Comparison of ENCODE assay signal across 30 cellular contexts in the genomic region with DNA sequence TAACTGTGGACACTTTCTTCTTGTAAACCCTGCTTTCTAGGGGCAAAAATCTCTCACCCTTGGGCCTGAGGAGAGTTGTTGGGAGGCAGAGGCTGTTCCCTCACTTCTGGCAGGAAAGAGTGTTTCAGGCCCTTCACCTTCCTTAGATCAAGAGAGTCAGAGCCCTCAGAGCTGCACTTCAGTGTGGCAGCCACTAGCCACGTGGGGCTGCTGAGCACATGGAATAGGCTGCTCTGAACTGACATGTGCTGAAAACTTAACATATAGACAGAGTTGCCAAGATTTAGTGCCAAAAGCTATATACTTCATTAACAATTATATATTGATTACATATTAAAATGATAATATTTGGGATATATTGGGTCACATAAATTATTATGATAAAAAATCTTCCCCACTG. TPM values are rescaled to one million over a fixed set of nuclear protein-coding genes. Genes with fewer than 3 reads are reported as not detected.
DNase-seq lines count a peak whose midpoint lies in the region; ATAC-seq, FAIRE-seq and TF ChIP-seq lines count a peak whose summit lies in the region.
"Had no signal": no experiment of that assay in that cellular context is flagged by ENCODE, and none has a peak within 500 bp of the region (broad histone marks: within the 10 kb centered on the region; RNA-seq: fewer than 3 reads in every experiment).

No MANE protein-coding gene starts in this region.

- H4K20me1 ChIP-seq in OCI-LY1 (ENCODE audit: insufficient read depth, low read length): no peaks in the 10 kb centered on the region
- H4K20me1 ChIP-seq in H1 (replicated peaks in 1 of 2; ENCODE audit: control insufficient read depth in 1 of 2, insufficient read depth in 2 of 2, low read length in 2 of 2): no peaks in the 10 kb centered on the region

- 0 out of 2 replicates have a peak, but pooled peaks cover 1% of the 10 kb centered on the region for H3K23me2 ChIP-seq in H1 (ENCODE audit: low read depth, low read length)

- no peak overlapping the region for H3K14ac ChIP-seq in H1 (ENCODE audit: insufficient read length)

- no peak overlapping the region for H3K4me3 Mint-ChIP-seq in stimulated activated naive CD8-positive, alpha-beta T cell treated with anti-CD3 and anti-CD28 coated beads, Interleukin-15, Interleukin-2, amounts not matched to agents 100 ng/mL and 50 ng/mL, for 24 hours
- H3K4me3 Mint-ChIP-seq in stimulated activated naive CD8-positive, alpha-beta T cell treated with anti-CD3 and anti-CD28 coated beads, Interleukin-15, amount 100 ng/mL, for 72 hours: no peak overlapping the region
- no peak overlapping the region for H3K4me3 Mint-ChIP-seq in stimulated activated memory B cell treated with anti-CD40 and anti-IgM and Interleukin-4, amounts not matched to agents 10 μg/mL and 1 μg/mL and 100 μg/mL, for 72 hours
- H3K4me3 Mint-ChIP-seq: activated CD8-positive, alpha-beta T cell treated with anti-CD3 and anti-CD28 coated beads, Interleukin-2, amount 10 ng/mL, durations not matched to agents 7 days and 5 days; activated naive CD4-positive, alpha-beta T cell treated with anti-CD3 and anti-CD28 coated beads, Interleukin-2, amount 10 ng/mL, durations not matched to agents 7 days and 5 days; mesothelial cell of epicardium; stimulated activated effector memory CD8-positive, alpha-beta T cell treated with anti-CD3 and anti-CD28 coated beads, Interleukin-12 subunit alpha, Interleukin-12 subunit beta, amount 100 ng/mL, for 72 hours; T-helper 17 cell had no signal

- intact Hi-C loops in left ventricle myocardium inferior (cut with micrococcal nuclease): no loop called here

- no peak for TF ChIP-seq POLR2A in H1 (IDR thresholded peaks at IDR 0.05; ENCODE audit: control extremely low read depth in 1 of 2, low read depth in 2 of 2, low read length in 2 of 2)

- no peaks in the 10 kb centered on the region for H3K36me3 Mint-ChIP-seq in stimulated activated naive CD8-positive, alpha-beta T cell treated with anti-CD3 and anti-CD28 coated beads, Interleukin-15, Interleukin-2, amounts not matched to agents 100 ng/mL and 50 ng/mL, for 24 hours (ENCODE audit: low read depth)
- peaks cover 2% of the 10 kb centered on the region for H3K36me3 Mint-ChIP-seq in stimulated activated memory B cell treated with anti-CD40 and anti-IgM and Interleukin-4, amounts not matched to agents 10 μg/mL and 1 μg/mL and 100 μg/mL, for 72 hours
- H3K36me3 Mint-ChIP-seq: activated naive CD4-positive, alpha-beta T cell treated with anti-CD3 and anti-CD28 coated beads, Interleukin-2, amount 10 ng/mL, durations not matched to agents 7 days and 5 days; mesothelial cell of epicardium; stimulated activated effector memory CD8-positive, alpha-beta T cell treated with anti-CD3 and anti-CD28 coated beads, Interleukin-12 subunit alpha, Interleukin-12 subunit beta, amount 100 ng/mL, for 72 hours had no signal

- H3K79me2 ChIP-seq in OCI-LY1 (ENCODE audit: insufficient read depth, low read length): no peaks in the 10 kb centered on the region
- no peaks in the 10 kb centered on the region for H3K79me2 ChIP-seq in H1 (ENCODE audit: control insufficient read depth in 1 of 2, insufficient read depth in 2 of 2, low read length in 2 of 2)

- H3K4me1 ChIP-seq in OCI-LY1 (ENCODE audit: insufficient read depth, low read length, severe bottlenecking): peaks cover 5% of the 10 kb centered on the region
- H3K4me1 ChIP-seq in H1 (replicated peaks in 1 of 4; ENCODE audit: control insufficient read depth in 3 of 4, insufficient read depth in 4 of 4, low read length in 3 of 4): peaks cover 0 to 9% (median 3%) of the 10 kb centered on the region in 4 experiments; a peak in 4 of 7 replicates
- peaks cover 16% of the 10 kb centered on the region for H3K4me1 ChIP-seq in left ventricle myocardium inferior
- H3K4me1 ChIP-seq: upper lobe of right lung had no signal

- H2AFZ ChIP-seq in OCI-LY1 (ENCODE audit: low read length) (peak overlapping the region; percentile 79; the same call in 1 of the 2 replicates), H1 (ENCODE audit: low read length) (peak overlapping the region; percentile 99)

- FAIRE-seq in H1 (lab: Jason Lieb, UNC): no peak
- FAIRE-seq: endometrium, keratinocyte had no signal

- TF ChIP-seq CTCF in OCI-LY1 (IDR thresholded peaks at IDR 0.05; ENCODE audit: low read length) (no peak), H1 (IDR thresholded peaks at IDR 0.05; ENCODE audit: control extremely low read depth in 1 of 3, insufficient read depth in 1 of 3, low read depth in 1 of 3, low read length in 3 of 3) (peak in 2 of 3 experiments; percentile 30 to 32; a peak in 2 of 4 replicates), left ventricle myocardium inferior (IDR thresholded peaks at IDR 0.05; ENCODE audit: borderline replicate concordance) (no peak)

- H3K9me3 ChIP-seq in OCI-LY1 (ENCODE audit: low read length) (no peaks in the 10 kb centered on the region), H1 (ENCODE audit: insufficient read depth in 2 of 2, low read depth in 1 of 2, low read length in 1 of 2) (no peaks in the 10 kb centered on the region), left ventricle myocardium inferior (replicated peaks) (no peaks in the 10 kb centered on the region)
- H3K9me3 ChIP-seq: esophagus muscularis mucosa, suprapubic skin, upper lobe of right lung had no signal

- H3K4me2 ChIP-seq in OCI-LY1 (ENCODE audit: low read length): no peak overlapping the region
- H3K4me2 ChIP-seq in H1 (ENCODE audit: insufficient read depth in 1 of 2, low read depth in 2 of 2, low read length in 2 of 2): peak overlapping the region in 1 of 2 experiments; percentile 7; a peak in 1 of 4 replicates

- H3K4ac ChIP-seq in H1 (replicated peaks; ENCODE audit: insufficient read length, low read depth, low read length): no peak overlapping the region

- CTCF ChIA-PET in H1 (lab: Charles Lee; ENCODE audit: partially characterized antibody): interaction anchor here (0.8 to 1.1 kb wide), 2 partner anchors 10 to 23 kb away, joined by 3 to 4 read pairs; no protein-coding TSS in a partner anchor

- no peak overlapping the region for H3K4me3 ChIP-seq in OCI-LY1 (ENCODE audit: low read depth, low read length, poor library complexity, severe bottlenecking)
- H3K4me3 ChIP-seq in H1 (ENCODE audit: extremely low read depth in 1 of 4, insufficient read depth in 2 of 4, low read depth in 3 of 4, low read length in 4 of 4): peak overlapping the region in 1 of 4 experiments; percentile 26; a peak in 1 of 8 replicates
- H3K4me3 ChIP-seq in H7 (ENCODE audit: insufficient read depth, low read depth, low read length): no peak overlapping the region
- H3K4me3 ChIP-seq in left ventricle myocardium inferior: no peak overlapping the region
- H3K4me3 ChIP-seq: esophagus muscularis mucosa, suprapubic skin, upper lobe of right lung had no signal

- H3K27me3 Mint-ChIP-seq in stimulated activated naive CD8-positive, alpha-beta T cell treated with anti-CD3 and anti-CD28 coated beads, Interleukin-15, Interleukin-2, amounts not matched to agents 100 ng/mL and 50 ng/mL, for 24 hours: no peaks in the 10 kb centered on the region
- no peaks in the 10 kb centered on the region for H3K27me3 Mint-ChIP-seq in stimulated activated naive CD8-positive, alpha-beta T cell treated with anti-CD3 and anti-CD28 coated beads, Interleukin-15, amount 100 ng/mL, for 72 hours
- no peaks in the 10 kb centered on the region for H3K27me3 Mint-ChIP-seq in stimulated activated memory B cell treated with anti-CD40 and anti-IgM and Interleukin-4, amounts not matched to agents 10 μg/mL and 1 μg/mL and 100 μg/mL, for 72 hours

- peak overlapping the region; percentile 57 for H2BK20ac ChIP-seq in H1 (ENCODE audit: low read length)

- H3F3A ChIP-seq in OCI-LY1 (ENCODE audit: insufficient read depth, low read length): no peaks in the 10 kb centered on the region

- H3K27me3 ChIP-seq in OCI-LY1 (ENCODE audit: insufficient read depth, low read length) (no peaks in the 10 kb centered on the region), H1 (replicated peaks in 1 of 4; ENCODE audit: control insufficient read depth in 3 of 4, extremely low read depth in 1 of 4, insufficient read depth in 3 of 4, low read length in 3 of 4) (no peaks in the 10 kb centered on the region), H7 (ENCODE audit: control insufficient read depth, insufficient read depth, low read length) (no peaks in the 10 kb centered on the region), left ventricle myocardium inferior (ENCODE audit: low read depth) (no peaks in the 10 kb centered on the region)
- H3K27me3 ChIP-seq: brain microvascular endothelial cell, esophagus muscularis mucosa, suprapubic skin, upper lobe of right lung had no signal

- peak overlapping the region; percentile 21; the same call in 1 of the 2 replicates for H3K18ac ChIP-seq in H1 (ENCODE audit: extremely low read depth, low read length)

- H4K91ac ChIP-seq in H1 (replicated peaks; ENCODE audit: insufficient read length, low read length): no peak overlapping the region

- H3K9ac ChIP-seq in OCI-LY1 (ENCODE audit: low read length): no peak overlapping the region
- no peak overlapping the region for H3K9ac ChIP-seq in H1 (replicated peaks in 1 of 4; ENCODE audit: extremely low read depth in 1 of 4, low read depth in 3 of 4, low read length in 3 of 4)

- H3K27ac ChIP-seq in OCI-LY1 (ENCODE audit: low read depth, low read length, poor library complexity, severe bottlenecking) (no peak overlapping the region), H1 (ENCODE audit: low read depth, low read length) (no peak overlapping the region), left ventricle myocardium inferior (replicated peaks) (no peak overlapping the region)
- H3K27ac ChIP-seq: brain microvascular endothelial cell, esophagus muscularis mucosa, suprapubic skin, upper lobe of right lung had no signal

- no peaks in the 10 kb centered on the region for H3K9me3 Mint-ChIP-seq in stimulated activated naive CD8-positive, alpha-beta T cell treated with anti-CD3 and anti-CD28 coated beads, Interleukin-15, Interleukin-2, amounts not matched to agents 100 ng/mL and 50 ng/mL, for 24 hours
- H3K9me3 Mint-ChIP-seq in stimulated activated naive CD8-positive, alpha-beta T cell treated with anti-CD3 and anti-CD28 coated beads, Interleukin-15, amount 100 ng/mL, for 72 hours: no peaks in the 10 kb centered on the region
- H3K9me3 Mint-ChIP-seq in stimulated activated memory B cell treated with anti-CD40 and anti-IgM and Interleukin-4, amounts not matched to agents 10 μg/mL and 1 μg/mL and 100 μg/mL, for 72 hours: no peaks in the 10 kb centered on the region
- H3K9me3 Mint-ChIP-seq: CD8-positive, alpha-beta memory T cell; mesothelial cell of epicardium; stimulated activated effector memory CD8-positive, alpha-beta T cell treated with anti-CD3 and anti-CD28 coated beads, Interleukin-12 subunit alpha, Interleukin-12 subunit beta, amount 100 ng/mL, for 72 hours had no signal

- no peak overlapping the region for H3K23ac ChIP-seq in H1 (ENCODE audit: insufficient read length)

- no peak for TF ChIP-seq EP300 in H1 (IDR thresholded peaks at IDR 0.05; ENCODE audit: borderline replicate concordance in 1 of 2, low read depth in 2 of 2, low read length in 2 of 2)

- H3K9me2 ChIP-seq in OCI-LY1 (ENCODE audit: low read depth, low read length): no peaks in the 10 kb centered on the region

- no peak overlapping the region for H4K5ac ChIP-seq in H1 (ENCODE audit: insufficient read length, low read depth, low read length)

- H3K79me1 ChIP-seq in H1 (ENCODE audit: low read depth, low read length): no peaks in the 10 kb centered on the region

- H4K8ac ChIP-seq in H1 (ENCODE audit: extremely low read depth, insufficient read depth, low read length): no peak overlapping the region; the same call in 1 of the 2 replicates

- no peak overlapping the region for H2BK120ac ChIP-seq in H1 (replicated peaks; ENCODE audit: low read depth, low read length)

- no peak overlapping the region for H3K56ac ChIP-seq in H1 (replicated peaks; ENCODE audit: insufficient read length, low read depth, low read length)

- H2BK5ac ChIP-seq in H1 (ENCODE audit: low read depth, low read length): no peak overlapping the region

- peak overlapping the region; percentile 14 for H3K27ac Mint-ChIP-seq in stimulated activated naive CD8-positive, alpha-beta T cell treated with anti-CD3 and anti-CD28 coated beads, Interleukin-15, Interleukin-2, amounts not matched to agents 100 ng/mL and 50 ng/mL, for 24 hours
- H3K27ac Mint-ChIP-seq in stimulated activated naive CD8-positive, alpha-beta T cell treated with anti-CD3 and anti-CD28 coated beads, Interleukin-15, amount 100 ng/mL, for 72 hours: no peak overlapping the region
- peak overlapping the region; percentile 57 for H3K27ac Mint-ChIP-seq in stimulated activated memory B cell treated with anti-CD40 and anti-IgM and Interleukin-4, amounts not matched to agents 10 μg/mL and 1 μg/mL and 100 μg/mL, for 72 hours
- H3K27ac Mint-ChIP-seq: activated CD8-positive, alpha-beta T cell treated with anti-CD3 and anti-CD28 coated beads, Interleukin-2, amount 10 ng/mL, durations not matched to agents 7 days and 5 days; activated naive CD4-positive, alpha-beta T cell treated with anti-CD3 and anti-CD28 coated beads, Interleukin-2, amount 10 ng/mL, durations not matched to agents 7 days and 5 days; CD8-positive, alpha-beta memory T cell; mesothelial cell of epicardium; stimulated activated effector memory CD8-positive, alpha-beta T cell treated with anti-CD3 and anti-CD28 coated beads, Interleukin-12 subunit alpha, Interleukin-12 subunit beta, amount 100 ng/mL, for 72 hours; T-helper 17 cell had no signal

- no peak for ATAC-seq in stimulated activated naive CD8-positive, alpha-beta T cell treated with anti-CD3 and anti-CD28 coated beads, Interleukin-15, amount 100 ng/mL, for 72 hours
- ATAC-seq in stimulated activated memory B cell treated with anti-CD40 and anti-IgM and Interleukin-4, amounts not matched to agents 10 μg/mL and 1 μg/mL and 100 μg/mL, for 72 hours: no peak
- ATAC-seq: activated CD8-positive, alpha-beta T cell treated with anti-CD3 and anti-CD28 coated beads, Interleukin-2, amount 10 ng/mL, durations not matched to agents 7 days and 5 days; left ventricle myocardium superior; SK-N-SH treated with all-trans-retinoic acid at 6 μM for 48 hours; stimulated activated effector memory CD8-positive, alpha-beta T cell treated with anti-CD3 and anti-CD28 coated beads, Interleukin-12 subunit alpha, Interleukin-12 subunit beta, amount 100 ng/mL, for 72 hours; T-helper 17 cell; upper lobe of right lung had no signal

- POLR2A ChIA-PET in H1 (lab: Charles Lee; ENCODE audit: partially characterized antibody): no interaction called here

- no peak overlapping the region for H2BK15ac ChIP-seq in H1 (ENCODE audit: low read length)

- H2AK5ac ChIP-seq in H1 (ENCODE audit: low read depth, low read length): no peak overlapping the region

- WGBS in H1 (ENCODE audit: extremely low coverage in 1 of 2, insufficient coverage in 1 of 2, insufficient read length in 1 of 2, insufficient replicate concordance in 2 of 2, low coverage in 1 of 2, low lambda C conversion rate in 2 of 2, missing lambda C conversion rate in 1 of 2), 2 experiments: 27% methylated on average over 1 of the region's 1 CpG; no CpG with 5 or more reads in 1 of the 2 experiments

- no peak overlapping the region; the same call in 1 of the 2 replicates for H2BK12ac ChIP-seq in H1 (ENCODE audit: low read depth, low read length)

- peaks cover 11% of the 10 kb centered on the region for H3K4me1 Mint-ChIP-seq in stimulated activated naive CD8-positive, alpha-beta T cell treated with anti-CD3 and anti-CD28 coated beads, Interleukin-15, Interleukin-2, amounts not matched to agents 100 ng/mL and 50 ng/mL, for 24 hours (ENCODE audit: low read depth)
- H3K4me1 Mint-ChIP-seq in stimulated activated naive CD8-positive, alpha-beta T cell treated with anti-CD3 and anti-CD28 coated beads, Interleukin-15, amount 100 ng/mL, for 72 hours: peaks cover 12% of the 10 kb centered on the region
- peaks cover 12% of the 10 kb centered on the region for H3K4me1 Mint-ChIP-seq in stimulated activated memory B cell treated with anti-CD40 and anti-IgM and Interleukin-4, amounts not matched to agents 10 μg/mL and 1 μg/mL and 100 μg/mL, for 72 hours

- DNase-seq in stimulated activated naive CD8-positive, alpha-beta T cell treated with anti-CD3 and anti-CD28 coated beads, Interleukin-15, amount 100 ng/mL, for 72 hours: no peak
- DNase-seq in H1 (ENCODE audit: low read depth in 1 of 2, low spot score in 2 of 2) (no peak), D341Med (ENCODE audit: low spot score) (no peak), H7 (no peak), left ventricle myocardium inferior (no peak)
- DNase-seq: activated CD4-positive, alpha-beta T cell treated with anti-CD3 and anti-CD28 coated beads for 1 hour; activated CD8-positive, alpha-beta T cell treated with anti-CD3 and anti-CD28 coated beads, Interleukin-2, amount 10 ng/mL, durations not matched to agents 7 days and 5 days; activated naive CD4-positive, alpha-beta T cell treated with anti-CD3 and anti-CD28 coated beads, Interleukin-2, amount 10 ng/mL, durations not matched to agents 7 days and 5 days; brain microvascular endothelial cell; CD8-positive, alpha-beta memory T cell; foreskin fibroblast; GDM1; left ventricle myocardium superior; MM.1S; NCI-H2029; NCI-H2227 treated with DMSO at 0.1 percent for 48 hours; stimulated activated CD4-positive, alpha-beta T cell treated with anti-CD3 and anti-CD28 coated beads, Interleukin-15, amount 100 ng/mL, for 24 hours; stimulated activated CD4-positive, alpha-beta T cell treated with anti-CD3 and anti-CD28 coated beads, Interleukin-4, amount 100 ng/mL, for 4 hours; T-helper 17 cell; upper lobe of right lung had no signal

- TF ChIP-seq RAD21 in H1 (IDR thresholded peaks at IDR 0.05 in 1 of 2, conservative IDR thresholded peaks at IDR 0.05 in 1 of 2; ENCODE audit: low read depth in 2 of 2, low read length in 2 of 2): peak in 1 of 2 experiments; percentile 11; a peak in 1 of 4 replicates

- H3K36me3 ChIP-seq in OCI-LY1 (ENCODE audit: insufficient read depth, low read length) (no peaks in the 10 kb centered on the region), H1 (ENCODE audit: control insufficient read depth in 2 of 4, insufficient read depth in 4 of 4, low read length in 3 of 4) (no peaks in the 10 kb centered on the region), H7 (replicated peaks; ENCODE audit: control insufficient read depth, insufficient read depth, low read length) (no peaks in the 10 kb centered on the region), left ventricle myocardium inferior (no peaks in the 10 kb centered on the region)
- H3K36me3 ChIP-seq: brain microvascular endothelial cell, esophagus muscularis mucosa, suprapubic skin, upper lobe of right lung had no signal

RNA-seq across cellular contexts. Expression of gene LMBRD1, which starts 4.4 kb away (rescaled TPM):
- 15.1 and 16.8 TPM in 2 replicates for total RNA-seq in H1 (2021; fragmentation: NEBNext Ultra II Directional; extraction: Animal tissue kit (Norgen Biotek cat#: 25700))
- 4.8 and 9.1 TPM in 2 replicates for polyA plus RNA-seq in H1 (2011; rRNA removed)
- 10.8 TPM for polyA plus RNA-seq in H1 (2011; cell fraction: cytosol; rRNA removed)
- 3.3 TPM for polyA plus RNA-seq in H1 (2011; cell fraction: nucleus; rRNA removed)
- 5.6 to 11.0 TPM (median 8.9 TPM) in 4 replicates for polyA plus RNA-seq in H1 (2012, experiment 1 of 2)
- polyA plus RNA-seq in H1 (2012, experiment 2 of 2): 1.5 TPM
- 28.6 TPM for polyA plus RNA-seq in H1 (2013, experiment 1 of 2)
- polyA plus RNA-seq in H1 (2013, experiment 2 of 2): 28.5 TPM
- 6.7 and 9.9 TPM in 2 replicates for polyA minus RNA-seq in H1 (2011; rRNA and poly(A)+ RNA removed)
- polyA minus RNA-seq in H1 (2011; cell fraction: cytosol; rRNA and poly(A)+ RNA removed): 4.8 TPM
- 19.2 TPM for polyA minus RNA-seq in H1 (2011; cell fraction: nucleus; rRNA and poly(A)+ RNA removed)
- total RNA-seq in H7 (2014; rRNA removed; shearing (Covaris generic)): 11.3 and 11.8 TPM in 2 replicates
- total RNA-seq in left ventricle myocardium inferior: 43.6 TPM

Comparison
In these comparisons a context has a peak if more than half of its experiments do, and no peak if none do; other contexts are left out.
1. H3K27ac Mint-ChIP-seq: peak in stimulated activated naive CD8-positive, alpha-beta T cell treated with anti-CD3 and anti-CD28 coated beads, Interleukin-15, Interleukin-2, amounts not matched to agents 100 ng/mL and 50 ng/mL, for 24 hours (single experiment) and stimulated activated memory B cell treated with anti-CD40 and anti-IgM and Interleukin-4, amounts not matched to agents 10 μg/mL and 1 μg/mL and 100 μg/mL, for 72 hours (single experiment); none in stimulated activated naive CD8-positive, alpha-beta T cell treated with anti-CD3 and anti-CD28 coated beads, Interleukin-15, amount 100 ng/mL, for 72 hours (0 of 2).
2. CTCF ChIP-seq: peak in H1 (2 of 3); none in OCI-LY1 (single experiment) and left ventricle myocardium inferior (single experiment).